ENCODE assay signal across 11 cellular contexts in genomic region chr14:32417956-32418552, GRCh38.
DNase-seq lines count a peak whose midpoint lies in the region; TF ChIP-seq lines count a peak whose summit lies in the region.
"Had no signal": no experiment of that assay in that cellular context is flagged by ENCODE, and none has a peak within 500 bp of the region (broad histone marks: within the 10 kb centered on the region; RNA-seq: fewer than 3 reads in every experiment).

No MANE protein-coding gene starts in this region.

- TF ChIP-seq CTCF in prostate gland (IDR thresholded peaks at IDR 0.05): no peak

- no peak overlapping the region for H3K27ac ChIP-seq in prostate gland

- 40% methylated on average over 4 of the region's 4 CpGs for WGBS in prostate gland

- H3K36me3 ChIP-seq in prostate gland: no peaks in the 10 kb centered on the region

- intact Hi-C loops in prostate gland (cut with DNase I): no loop called here

- H3K4me1 ChIP-seq in prostate gland (replicated peaks): no peaks in the 10 kb centered on the region

- H3K4me3 ChIP-seq in prostate gland: no peak overlapping the region

- H3K27me3 ChIP-seq in prostate gland (replicated peaks; ENCODE audit: insufficient read depth): no peaks in the 10 kb centered on the region

- TF ChIP-seq POLR2A in prostate gland (IDR thresholded peaks at IDR 0.05): no peak

- DNase-seq in H4 (ENCODE audit: low spot score) (peak; percentile 33), NCI-H446 treated with DMSO at 0.1 percent for 48 hours (lab: John Stamatoyannopoulos, UW) (peak; percentile 43), fibroblast of gingiva (ENCODE audit: low read depth) (peak; percentile 18), prostate gland (ENCODE audit: low spot score) (peak; percentile 29), islet precursor cell (no peak), DMS153 treated with DMSO at 0.1 percent for 48 hours (lab: John Stamatoyannopoulos, UW; ENCODE audit: unreplicated experiment) (no peak)
- no peak for DNase-seq in stimulated activated CD4-positive, alpha-beta T cell treated with anti-CD3 and anti-CD28 coated beads, Interleukin-4, amount 100 ng/mL, for 4 hours
- no peak for DNase-seq in activated CD4-positive, alpha-beta T cell treated with anti-CD3 and anti-CD28 coated beads for 1 hour
- DNase-seq: activated CD4-positive, alpha-beta T cell treated with anti-CD3 and anti-CD28 coated beads, Interleukin-2, amount 50 U/mL, for 48 hours; effector memory CD8-positive, alpha-beta T cell; NCI-H526 had no signal

- no peaks in the 10 kb centered on the region for H3K9me3 ChIP-seq in prostate gland

Comparison
In these comparisons a context has a peak if more than half of its experiments do, and no peak if none do; other contexts are left out.
1. DNase-seq: peak in H4 (single experiment), NCI-H446 treated with DMSO at 0.1 percent for 48 hours (single experiment), fibroblast of gingiva (single experiment) and prostate gland (single experiment); none in stimulated activated CD4-positive, alpha-beta T cell treated with anti-CD3 and anti-CD28 coated beads, Interleukin-4, amount 100 ng/mL, for 4 hours (0 of 2), islet precursor cell (single experiment), activated CD4-positive, alpha-beta T cell treated with anti-CD3 and anti-CD28 coated beads for 1 hour (single experiment) and DMS153 treated with DMSO at 0.1 percent for 48 hours (single experiment).